8 cellular contexts compared by ENCODE assay signal in genomic region chr9:129641751-129642585, GRCh38. TPM values are rescaled to one million over a fixed set of nuclear protein-coding genes. Genes with fewer than 3 reads are reported as not detected.
DNase-seq lines count a peak whose midpoint lies in the region; ATAC-seq and TF ChIP-seq lines count a peak whose summit lies in the region.

TSS of gene ASB6 (minus strand) at chr9:129642151. CDS start at chr9:129641999, 152 bp downstream.

- intact Hi-C loops in right lobe of liver (cut with DNase I): loop anchor here (10.0 kb wide), 1 partner anchor 143 kb away; no protein-coding TSS in a partner anchor

- 1% methylated on average over 20 of the region's 93 CpGs for WGBS in right lobe of liver (ENCODE audit: insufficient coverage, low coverage, low lambda C conversion rate, missing lambda C conversion rate)

- H3K9me3 ChIP-seq in right lobe of liver: no peaks in the 10 kb centered on the region

- H3K27me3 ChIP-seq in right lobe of liver: no peaks in the 10 kb centered on the region

- peak; percentile 100 for DNase-seq in GM19240 (ENCODE audit: insufficient read length, low spot score)
- DNase-seq in NCI-H748 treated with DMSO at 0.1 percent for 48 hours (lab: John Stamatoyannopoulos, UW): peak; percentile 76
- DNase-seq in activated CD4-positive, alpha-beta T cell treated with anti-CD3 and anti-CD28 coated beads, Interleukin-2, amount 50 U/mL, for 4 hours: peak; percentile 81 to 83
- peak; percentile 92 to 98 for DNase-seq in dermis microvascular lymphatic vessel endothelial cell (ENCODE audit: low read depth in 2 of 2)
- DNase-seq in right lobe of liver: peak; percentile 98 to 99 (median 98)
- DNase-seq in stimulated activated CD4-positive, alpha-beta T cell treated with anti-CD3 and anti-CD28 coated beads, Interleukin-4, amount 100 ng/mL, for 4 hours: peak; percentile 81 to 98

- peaks cover 0 to 24% (median 5%) of the 10 kb centered on the region in 4 donors for H3K36me3 ChIP-seq in right lobe of liver

- ATAC-seq in HG03469 (IDR thresholded peaks at IDR 0.05; ENCODE audit: unreplicated experiment) (peak; percentile 62), right lobe of liver (peak; percentile 95 to 98 (median 96))

- TF ChIP-seq CTCF in C4-2B (conservative IDR thresholded peaks at IDR 0.05): peak; percentile 100
- peak; percentile 99 to 100 (median 100) for TF ChIP-seq CTCF in right lobe of liver (IDR thresholded peaks at IDR 0.05)

- H3K27ac ChIP-seq in C4-2B: peak within 1 kb of the TSS; percentile 72
- peak within 1 kb of the TSS; percentile 54 to 74 (median 68) for H3K27ac ChIP-seq in right lobe of liver

- TF ChIP-seq POLR2A in right lobe of liver (IDR thresholded peaks at IDR 0.05): peak; percentile 49

- H3K4me3 ChIP-seq in right lobe of liver: peak within 1 kb of the TSS; percentile 79 to 95 (median 93)

- H3K4me1 ChIP-seq in right lobe of liver: peaks cover 0 to 17% (median 8%) of the 10 kb centered on the region in 4 donors

RNA-seq across cellular contexts. Expression of gene ASB6, which starts in this region (rescaled TPM):
- 9.2 and 13.9 TPM in 2 replicates for total RNA-seq in dermis microvascular lymphatic vessel endothelial cell
- total RNA-seq in right lobe of liver: 1 to 10 TPM; 4.5 to 9.5 (median 5.4) TPM

Comparison
In these comparisons a context has a peak if more than half of its experiments do, and no peak if none do; other contexts are left out.
1. Peak in every context shown above with its lines: DNase-seq, ATAC-seq, H3K4me3 ChIP-seq and H3K27ac ChIP-seq.